ENCODE assay signal across 8 cellular contexts in genomic region chr14:74763803-74764531, GRCh38. TPM values are rescaled to one million over a fixed set of nuclear protein-coding genes. Genes with fewer than 3 reads are reported as not detected.
DNase-seq lines count a peak whose midpoint lies in the region; ATAC-seq and TF ChIP-seq lines count a peak whose summit lies in the region.

No MANE protein-coding gene starts in this region.

- H3K27me3 ChIP-seq in A673 (replicated peaks; ENCODE audit: insufficient read depth, low read depth, low read length, poor library complexity): no peaks in the 10 kb centered on the region
- H3K27me3 ChIP-seq in HL-60 (ENCODE audit: insufficient read depth, poor library complexity, severe bottlenecking): no peaks in the 10 kb centered on the region
- no peaks in the 10 kb centered on the region for H3K27me3 ChIP-seq in esophagus muscularis mucosa
- no peaks in the 10 kb centered on the region for H3K27me3 ChIP-seq in neural cell (ENCODE audit: insufficient read depth, low read depth, low read length)

- H3K27ac ChIP-seq in A673 (ENCODE audit: low read depth, low read length, poor library complexity, severe bottlenecking): peak overlapping the region; percentile 95
- H3K27ac ChIP-seq in HL-60 (replicated peaks): peak overlapping the region; percentile 92
- peak overlapping the region; percentile 86 to 95 (median 90) for H3K27ac ChIP-seq in esophagus muscularis mucosa (replicated peaks in 1 of 4)
- H3K27ac ChIP-seq in neural cell (ENCODE audit: low read length): peak overlapping the region; percentile 90

- no peaks in the 10 kb centered on the region for H4K20me1 ChIP-seq in neural cell (ENCODE audit: insufficient read depth)

- no peaks in the 10 kb centered on the region for H3F3A ChIP-seq in neural cell (ENCODE audit: insufficient read depth, low read length, poor library complexity, severe bottlenecking)

- H3K36me3 ChIP-seq in A673 (ENCODE audit: insufficient read depth, low read length, poor library complexity, severe bottlenecking) (peaks cover 3% of the 10 kb centered on the region), esophagus muscularis mucosa (no peaks in the 10 kb centered on the region), neural cell (ENCODE audit: insufficient read depth, low read length) (no peaks in the 10 kb centered on the region)

- CTCF ChIA-PET in A673 (lab: Charles Lee): interaction anchor here (0.6 kb wide), 2 partner anchors 65 to 155 kb away, joined by 3 to 4 read pairs; no protein-coding TSS in a partner anchor
- CTCF ChIA-PET in activated CD4-positive, alpha-beta memory T cell treated with anti-CD3 and anti-CD28 coated beads for 36 hours (lab: Charles Lee): interaction anchor here (0.5 to 2.8 kb wide), 13 partner anchors 10 to 271 kb away, joined by 3 to 13 read pairs (median 4); partner anchors contain the start of gene NPC2

- TF ChIP-seq EP300 in esophagus muscularis mucosa (IDR thresholded peaks at IDR 0.05) (no peak), neural cell (conservative IDR thresholded peaks at IDR 0.05; ENCODE audit: poor library complexity, severe bottlenecking) (no peak)

- 1% methylated on average over 13 of the region's 19 CpGs for WGBS in esophagus muscularis mucosa

- intact Hi-C loops in A673 (cut with micrococcal nuclease; ENCODE audit: unreplicated experiment) (no loop called here), esophagus muscularis mucosa (cut with DNase I) (no loop called here)
- intact Hi-C loops in activated CD4-positive, alpha-beta memory T cell treated with anti-CD3 and anti-CD28 coated beads for 36 hours (cut with micrococcal nuclease): loop anchor here (1.0 to 10.0 kb wide), 6 partner anchors 29 to 801 kb away; partner anchors contain the start of genes ABCD4, AREL1 and FCF1

- peak overlapping the region; percentile 98 for H3K9ac ChIP-seq in neural cell (ENCODE audit: low read length)

- H2AFZ ChIP-seq in neural cell (ENCODE audit: low read depth, low read length): peak overlapping the region; percentile 67

- peaks cover 50% of the 10 kb centered on the region for H3K4me1 Mint-ChIP-seq in activated CD4-positive, alpha-beta memory T cell treated with anti-CD3 and anti-CD28 coated beads for 36 hours (ENCODE audit: low read depth)

- no peaks in the 10 kb centered on the region for H3K4me1 ChIP-seq in A673 (ENCODE audit: insufficient read depth, low read length, poor library complexity, severe bottlenecking)
- H3K4me1 ChIP-seq in esophagus muscularis mucosa: peaks cover 37 to 56% (median 54%) of the 10 kb centered on the region in 4 donors

- no peak for TF ChIP-seq RAD21 in neural cell (conservative IDR thresholded peaks at IDR 0.05)

- H3K36me3 Mint-ChIP-seq in activated CD4-positive, alpha-beta memory T cell treated with anti-CD3 and anti-CD28 coated beads for 36 hours: peaks cover 21% of the 10 kb centered on the region

- H3K27me3 Mint-ChIP-seq in activated CD4-positive, alpha-beta memory T cell treated with anti-CD3 and anti-CD28 coated beads for 36 hours: no peaks in the 10 kb centered on the region

- TF ChIP-seq CTCF in A673 (conservative IDR thresholded peaks at IDR 0.05; ENCODE audit: low read depth, low read length) (no peak), HL-60 (IDR thresholded peaks at IDR 0.05; ENCODE audit: insufficient read depth, low read length) (no peak), esophagus muscularis mucosa (IDR thresholded peaks at IDR 0.05) (no peak), neural cell (IDR thresholded peaks at IDR 0.05; ENCODE audit: poor library complexity, severe bottlenecking) (no peak)

- POLR2A ChIA-PET in A673 (lab: Charles Lee; ENCODE audit: low non-redundant PET): interaction anchor here (0.6 kb wide), 1 partner anchor 10 kb away, joined by 5 read pairs; no protein-coding TSS in a partner anchor
- POLR2A ChIA-PET in activated CD4-positive, alpha-beta memory T cell treated with anti-CD3 and anti-CD28 coated beads for 36 hours (lab: Charles Lee): interaction anchor here (0.5 to 1.8 kb wide), 6 partner anchors 12 to 976 kb away, joined by 3 to 5 read pairs (median 4); partner anchors contain the start of genes ISCA2 and NPC2

- BruUV-seq in A673 (replicated peaks; lab: Mats Ljungman, UMichigan): no TSS peak

- TF ChIP-seq POLR2A in esophagus muscularis mucosa (IDR thresholded peaks at IDR 0.05; ENCODE audit: low read depth): no peak

- ATAC-seq in HG03571 (IDR thresholded peaks at IDR 0.05; ENCODE audit: unreplicated experiment) (no peak), HG03108 (IDR thresholded peaks at IDR 0.05; ENCODE audit: unreplicated experiment) (no peak), HG02610 (IDR thresholded peaks at IDR 0.05; ENCODE audit: unreplicated experiment) (no peak)

- H3K4me2 ChIP-seq in neural cell (ENCODE audit: low read length): peak overlapping the region; percentile 66

- no peaks in the 10 kb centered on the region for H3K9me2 ChIP-seq in neural cell (ENCODE audit: insufficient read depth, low read length)

- H3K4me3 ChIP-seq in A673 (ENCODE audit: low read depth, low read length, poor library complexity, severe bottlenecking) (peak overlapping the region; percentile 94), HL-60 (replicated peaks; ENCODE audit: insufficient read depth, low read length) (peak overlapping the region; percentile 72), esophagus muscularis mucosa (peak overlapping the region; percentile 94 to 99 (median 96)), neural cell (ENCODE audit: low read length) (peak overlapping the region; percentile 94)

- H3K9me3 Mint-ChIP-seq in activated CD4-positive, alpha-beta memory T cell treated with anti-CD3 and anti-CD28 coated beads for 36 hours: no peaks in the 10 kb centered on the region

- DNase-seq in A673 (ENCODE audit: low spot score) (no peak), HL-60 (ENCODE audit: low read depth in 1 of 2, low spot score in 1 of 2) (no peak), esophagus muscularis mucosa (ENCODE audit: extremely low spot score) (no peak)
- DNase-seq in activated CD4-positive, alpha-beta memory T cell treated with anti-CD3 and anti-CD28 coated beads for 36 hours: peak; percentile 49

- peaks cover 55% of the 10 kb centered on the region for H3K79me2 ChIP-seq in neural cell (replicated peaks; ENCODE audit: insufficient read depth, low read length)

- H3K4me3 Mint-ChIP-seq in activated CD4-positive, alpha-beta memory T cell treated with anti-CD3 and anti-CD28 coated beads for 36 hours: peak overlapping the region; percentile 94

- H3K9me3 ChIP-seq in A673 (ENCODE audit: low read depth, low read length, poor library complexity, severe bottlenecking) (no peaks in the 10 kb centered on the region), esophagus muscularis mucosa (no peaks in the 10 kb centered on the region), neural cell (ENCODE audit: low read length) (no peaks in the 10 kb centered on the region)

- peak overlapping the region; percentile 87 for H3K27ac Mint-ChIP-seq in activated CD4-positive, alpha-beta memory T cell treated with anti-CD3 and anti-CD28 coated beads for 36 hours

TF ChIP-seq in neural cell, 6 proteins besides CTCF, POLR2A, EP300 and RAD21:
- no peak for TF ChIP-seq REST (IDR thresholded peaks at IDR 0.05; ENCODE audit: borderline replicate concordance)
- no peak for TF ChIP-seq SMC3 (conservative IDR thresholded peaks at IDR 0.05; ENCODE audit: poor library complexity)
- TF ChIP-seq POLR2AphosphoS5 (IDR thresholded peaks at IDR 0.05): no peak
- TF ChIP-seq TAF1 (IDR thresholded peaks at IDR 0.05; ENCODE audit: low read depth): no peak
- TF ChIP-seq EZH2 (IDR thresholded peaks at IDR 0.05; ENCODE audit: borderline replicate concordance, insufficient read depth, low read length, poor library complexity, severe bottlenecking): no peak
- TF ChIP-seq MXI1 (conservative IDR thresholded peaks at IDR 0.05; ENCODE audit: poor library complexity, severe bottlenecking): no peak

RNA-seq across cellular contexts. Expression of gene YLPM1, which starts 0.9 kb away (rescaled TPM):
- total RNA-seq in A673 (2021) (91.2 and 94.3 TPM in 2 replicates), esophagus muscularis mucosa (10 to 100 TPM; 31.0 to 47.2 (median 36.0) TPM)
- total RNA-seq in activated CD4-positive, alpha-beta memory T cell treated with anti-CD3 and anti-CD28 coated beads for 36 hours: 10 to 100 TPM; 46.3 to 51.8 TPM
- 63.4 and 75.1 TPM in 2 replicates for polyA plus RNA-seq in neural cell
- polyA minus RNA-seq in neural cell: 128 and 186 TPM in 2 replicates

RNA-seq across cellular contexts. Expression of gene FCF1, which starts 51.0 kb away (rescaled TPM):
- total RNA-seq in A673 (2021): 73.1 and 74.2 TPM in 2 replicates
- 10 to 100 TPM; 72.1 to 72.5 TPM for total RNA-seq in activated CD4-positive, alpha-beta memory T cell treated with anti-CD3 and anti-CD28 coated beads for 36 hours
- 10 to 100 TPM; 19.1 to 26.7 (median 23.2) TPM for total RNA-seq in esophagus muscularis mucosa
- 31.5 and 39.8 TPM in 2 replicates for polyA plus RNA-seq in neural cell
- polyA minus RNA-seq in neural cell: 68.7 and 75.0 TPM in 2 replicates

RNA-seq across cellular contexts. Expression of gene AREL1, which starts 51.1 kb away (rescaled TPM):
- total RNA-seq in A673 (2021) (48.7 and 52.1 TPM in 2 replicates), esophagus muscularis mucosa (10 to 100 TPM; 12.3 to 21.6 (median 16.2) TPM)
- 10 to 100 TPM; 31.9 to 34.6 TPM for total RNA-seq in activated CD4-positive, alpha-beta memory T cell treated with anti-CD3 and anti-CD28 coated beads for 36 hours
- polyA plus RNA-seq in neural cell: 30.4 and 33.8 TPM in 2 replicates
- polyA minus RNA-seq in neural cell: 73.2 and 76.2 TPM in 2 replicates
